ENCODE assay signal across 8 cellular contexts in genomic region chr4:8315343-8316250, GRCh38. TPM values are rescaled to one million over a fixed set of nuclear protein-coding genes. Genes with fewer than 3 reads are reported as not detected.
DNase-seq lines count a peak whose midpoint lies in the region; ATAC-seq and TF ChIP-seq lines count a peak whose summit lies in the region.

No MANE protein-coding gene starts in this region.

- DNase-seq in ELR (ENCODE audit: low read depth) (peak; percentile 83), NCI-H2171 (lab: John Stamatoyannopoulos, UW) (peak; percentile 57), choroid plexus epithelial cell (ENCODE audit: low read depth) (peak; percentile 89), lung microvascular endothelial cell (ENCODE audit: low read depth in 2 of 2) (peak; percentile 23 to 75)

- ATAC-seq in HG02973 (IDR thresholded peaks at IDR 0.05; ENCODE audit: unreplicated experiment) (no peak), GM21786 (IDR thresholded peaks at IDR 0.05; ENCODE audit: unreplicated experiment) (no peak), HG02610 (IDR thresholded peaks at IDR 0.05; ENCODE audit: unreplicated experiment) (no peak), GM19035 (IDR thresholded peaks at IDR 0.05; ENCODE audit: unreplicated experiment) (no peak)

- no peak for TF ChIP-seq CTCF in choroid plexus epithelial cell (conservative IDR thresholded peaks at IDR 0.05; ENCODE audit: low read depth, low read length)

- no peak overlapping the region for H3K4me3 ChIP-seq in choroid plexus epithelial cell (ENCODE audit: low read depth, low read length)

RNA-seq across cellular contexts. Expression of gene HTRA3, which starts 46.0 kb away (rescaled TPM):
- total RNA-seq in lung microvascular endothelial cell, result 1.2 and 2.6 TPM in 2 replicates
